20 cellular contexts compared by ENCODE assay signal in genomic region chr1:231266811-231267322, GRCh38.
"Had no signal": no experiment of that assay in that cellular context is flagged by ENCODE, and none has a peak within 500 bp of the region (broad histone marks: within the 10 kb centered on the region; RNA-seq: fewer than 3 reads in every experiment).

No MANE protein-coding gene starts in this region.

- H3K9me3 ChIP-seq: ascending aorta, gastrocnemius medialis, left ventricle myocardium inferior, pancreas, suprapubic skin, transverse colon had no signal

- FAIRE-seq: pancreas, urothelium cell line had no signal

- H3K4me1 ChIP-seq: ascending aorta, gastrocnemius medialis, left ventricle myocardium inferior, pancreas, suprapubic skin, transverse colon had no signal

- H3K27me3 ChIP-seq: ascending aorta, gastrocnemius medialis, pancreas, suprapubic skin, transverse colon had no signal

- H3K27ac Mint-ChIP-seq: natural killer cell treated with Interleukin-12 subunit alpha and Interleukin-12 subunit beta and Interleukin-15 and Interleukin-18, amount 100 ng/mL, for 72 hours; stimulated activated naive CD8-positive, alpha-beta T cell treated with anti-CD3 and anti-CD28 coated beads, Interleukin-15, amount 100 ng/mL, for 72 hours; T-helper 1 cell treated with Interleukin-12 subunit alpha and Interleukin-12 subunit beta and Interleukin-4 antibody, amounts not matched to agents 30 μg/mL and 1 μg/mL, for 36 hours; WTC11 had no signal

- H3K9me3 Mint-ChIP-seq: natural killer cell treated with Interleukin-12 subunit alpha and Interleukin-12 subunit beta and Interleukin-15 and Interleukin-18, amount 100 ng/mL, for 72 hours; stimulated activated naive CD8-positive, alpha-beta T cell treated with anti-CD3 and anti-CD28 coated beads, Interleukin-15, amount 100 ng/mL, for 72 hours; T-helper 1 cell treated with Interleukin-12 subunit alpha and Interleukin-12 subunit beta and Interleukin-4 antibody, amounts not matched to agents 30 μg/mL and 1 μg/mL, for 36 hours; WTC11 had no signal

- H3K4me3 ChIP-seq: ascending aorta, gastrocnemius medialis, left ventricle myocardium inferior, pancreas, suprapubic skin, transverse colon had no signal

- H3K27me3 Mint-ChIP-seq: natural killer cell treated with Interleukin-12 subunit alpha and Interleukin-12 subunit beta and Interleukin-15 and Interleukin-18, amount 100 ng/mL, for 72 hours; stimulated activated naive CD8-positive, alpha-beta T cell treated with anti-CD3 and anti-CD28 coated beads, Interleukin-15, amount 100 ng/mL, for 72 hours had no signal

- DNase-seq: activated CD4-positive, alpha-beta T cell treated with anti-CD3 and anti-CD28 coated beads for 4 hours; activated CD4-positive, alpha-beta T cell treated with anti-CD3 and anti-CD28 coated beads, Interleukin-2, amount 50 U/mL, for 48 hours; activated effector memory CD4-positive, alpha-beta T cell treated with anti-CD3 and anti-CD28 coated beads, Interleukin-2, amount 50 U/mL, for 16 hours; activated naive CD4-positive, alpha-beta T cell treated with anti-CD3 and anti-CD28 coated beads, Interleukin-2, amount 50 U/mL, for 16 hours; cerebellar nuclear complex; gastrocnemius medialis; hippocampal formation; left ventricle myocardium inferior; pancreas; right cardiac atrium; stimulated activated CD4-positive, alpha-beta T cell treated with anti-CD3 and anti-CD28 coated beads, Interleukin-1b, Interleukin-23, amount 100 ng/mL, for 48 hours; stimulated activated naive CD8-positive, alpha-beta T cell treated with anti-CD3 and anti-CD28 coated beads, Interleukin-15, amount 100 ng/mL, for 72 hours; T1000; transverse colon had no signal

- H3K4me1 Mint-ChIP-seq: WTC11 had no signal

- H3K27ac ChIP-seq: ascending aorta, left ventricle myocardium inferior, pancreas, suprapubic skin, transverse colon had no signal

- H3K4me3 Mint-ChIP-seq: natural killer cell treated with Interleukin-12 subunit alpha and Interleukin-12 subunit beta and Interleukin-15 and Interleukin-18, amount 100 ng/mL, for 72 hours; stimulated activated naive CD8-positive, alpha-beta T cell treated with anti-CD3 and anti-CD28 coated beads, Interleukin-15, amount 100 ng/mL, for 72 hours; T-helper 1 cell treated with Interleukin-12 subunit alpha and Interleukin-12 subunit beta and Interleukin-4 antibody, amounts not matched to agents 30 μg/mL and 1 μg/mL, for 36 hours; WTC11 had no signal
